In the genomic region with DNA sequence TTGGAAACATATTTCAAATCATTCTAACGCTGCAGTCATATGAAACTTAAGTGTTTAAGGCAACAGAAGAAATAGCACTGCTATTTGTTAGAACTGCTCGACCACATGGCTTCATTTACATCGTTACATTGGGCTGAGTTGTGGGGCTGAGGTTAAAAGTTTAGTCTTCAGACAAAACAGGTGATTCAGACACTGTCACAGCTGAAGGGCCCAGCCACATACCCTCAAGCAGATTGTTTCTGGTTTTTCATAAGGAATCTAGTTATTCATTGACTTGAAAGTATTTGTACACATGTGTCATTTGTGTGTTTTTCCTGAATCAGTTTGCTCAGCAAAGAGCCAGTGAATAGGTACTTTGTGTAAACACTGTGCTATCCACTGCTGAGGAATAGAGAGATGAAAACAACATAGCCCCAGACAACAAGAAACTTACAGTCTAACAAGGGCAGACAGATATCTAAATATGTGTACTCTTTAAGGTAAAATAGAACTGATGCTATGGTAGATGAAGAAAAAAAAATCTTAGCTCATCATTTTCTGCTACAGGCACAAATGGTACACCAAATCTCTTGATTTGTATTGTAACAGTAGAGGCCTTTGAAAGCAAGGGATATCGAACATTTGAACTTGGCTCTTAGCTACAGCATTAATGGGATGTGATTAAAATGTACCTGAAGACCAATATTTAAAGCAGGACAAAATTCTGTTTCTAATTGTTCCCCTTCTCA, we compare ENCODE assay signal across 10 cellular contexts.
DNase-seq lines count a peak whose midpoint lies in the region; ATAC-seq and TF ChIP-seq lines count a peak whose summit lies in the region.
"Had no signal": no experiment of that assay in that cellular context is flagged by ENCODE, and none has a peak within 500 bp of the region (broad histone marks: within the 10 kb centered on the region; RNA-seq: fewer than 3 reads in every experiment).

No MANE protein-coding gene starts in this region.

- H3K27me3 Mint-ChIP-seq in CD8-positive, alpha-beta T cell (ENCODE audit: low read depth): no peaks in the 10 kb centered on the region

- H3K36me3 Mint-ChIP-seq in CD8-positive, alpha-beta T cell: no peaks in the 10 kb centered on the region

- CTCF ChIA-PET in CD8-positive, alpha-beta T cell (lab: Charles Lee): no interaction called here

- H3K9me3 Mint-ChIP-seq in CD8-positive, alpha-beta T cell: no peaks in the 10 kb centered on the region

- H3K4me3 ChIP-seq in CD8-positive, alpha-beta T cell (ENCODE audit: low read depth, low read length): no peak overlapping the region
- H3K4me3 ChIP-seq: heart left ventricle had no signal

- H3K9me3 ChIP-seq in CD8-positive, alpha-beta T cell (ENCODE audit: low read length): no peaks in the 10 kb centered on the region
- H3K9me3 ChIP-seq: heart left ventricle had no signal

- DNase-seq in stimulated activated CD4-positive, alpha-beta T cell treated with anti-CD3 and anti-CD28 coated beads, Interleukin-4, amount 100 ng/mL, for 24 hours: peak; percentile 5
- DNase-seq in stimulated activated CD4-positive, alpha-beta T cell treated with anti-CD3 and anti-CD28 coated beads, Interleukin-2, amount 100 ng/mL, for 24 hours: no peak
- peak; percentile 88 for DNase-seq in M059J (ENCODE audit: low read depth)
- DNase-seq in fibroblast of peridontal ligament (ENCODE audit: extremely low read depth): peak; percentile 89
- no peak for DNase-seq in NCI-H1092 treated with DMSO at 0.1 percent for 48 hours (lab: John Stamatoyannopoulos, UW)
- DNase-seq in CD8-positive, alpha-beta T cell: no peak
- no peak for DNase-seq in middle frontal gyrus (ENCODE audit: extremely low spot score, low spot score)
- no peak for DNase-seq in NCI-H2081 (lab: John Stamatoyannopoulos, UW)
- DNase-seq: heart left ventricle, NCI-H226 had no signal

- no peak overlapping the region for H3K27ac Mint-ChIP-seq in CD8-positive, alpha-beta T cell

- no peak for ATAC-seq in CD8-positive, alpha-beta T cell
- ATAC-seq: heart left ventricle had no signal

- intact Hi-C loops in CD8-positive, alpha-beta T cell (cut with DNase I, micrococcal nuclease): no loop called here

- no peak overlapping the region for H3K27ac ChIP-seq in CD8-positive, alpha-beta T cell (ENCODE audit: low read depth, low read length)
- H3K27ac ChIP-seq: heart left ventricle had no signal

- TF ChIP-seq CTCF in CD8-positive, alpha-beta T cell (IDR thresholded peaks at IDR 0.05): no peak

- POLR2A ChIA-PET in CD8-positive, alpha-beta T cell (lab: Charles Lee): no interaction called here

- H3K36me3 ChIP-seq in CD8-positive, alpha-beta T cell (ENCODE audit: insufficient read depth, low read length): no peaks in the 10 kb centered on the region
- H3K36me3 ChIP-seq: heart left ventricle had no signal

- no peaks in the 10 kb centered on the region for H3K4me1 ChIP-seq in CD8-positive, alpha-beta T cell (ENCODE audit: insufficient read depth, low read length)

- no peaks in the 10 kb centered on the region for H3K4me1 Mint-ChIP-seq in CD8-positive, alpha-beta T cell (ENCODE audit: low read depth)

- H3K27me3 ChIP-seq in CD8-positive, alpha-beta T cell (ENCODE audit: insufficient read depth, low read length): no peaks in the 10 kb centered on the region
- H3K27me3 ChIP-seq: heart left ventricle had no signal

- no peak overlapping the region for H3K4me3 Mint-ChIP-seq in CD8-positive, alpha-beta T cell

Comparison
In these comparisons a context has a peak if more than half of its experiments do, and no peak if none do; other contexts are left out.
1. DNase-seq: peak in stimulated activated CD4-positive, alpha-beta T cell treated with anti-CD3 and anti-CD28 coated beads, Interleukin-4, amount 100 ng/mL, for 24 hours (single experiment), M059J (single experiment) and fibroblast of peridontal ligament (single experiment); none in stimulated activated CD4-positive, alpha-beta T cell treated with anti-CD3 and anti-CD28 coated beads, Interleukin-2, amount 100 ng/mL, for 24 hours (0 of 2), NCI-H1092 treated with DMSO at 0.1 percent for 48 hours (single experiment), CD8-positive, alpha-beta T cell (0 of 7), middle frontal gyrus (single experiment) and NCI-H2081 (0 of 2).